Comparison of ENCODE assay signal across 21 cellular contexts in the genomic region with DNA sequence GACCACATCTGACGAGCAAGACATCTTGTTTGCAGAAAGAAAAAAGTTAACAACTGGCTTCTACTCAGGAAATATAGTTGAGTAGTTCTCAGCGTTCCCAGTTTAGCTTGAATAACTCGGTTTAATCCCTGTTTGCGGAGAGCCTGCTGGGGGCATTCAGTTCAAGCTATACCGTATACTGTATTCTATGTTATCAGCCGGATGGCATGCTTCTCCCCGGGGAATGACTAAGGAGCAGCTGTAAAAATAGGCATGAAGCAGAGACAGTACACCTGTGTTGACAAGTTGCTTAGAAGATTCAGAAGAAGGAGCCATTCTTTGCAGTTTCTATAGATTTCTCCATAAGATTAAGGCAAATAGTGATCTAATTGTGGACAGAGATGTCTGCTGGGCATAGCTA.
A peak's percentile ranks its signal among the peaks of the same experiment; 100 is the strongest.
DNase-seq lines count a peak whose midpoint lies in the region; ATAC-seq, FAIRE-seq and TF ChIP-seq lines count a peak whose summit lies in the region.
"Had no signal": no experiment of that assay in that cellular context is flagged by ENCODE, and none has a peak within 500 bp of the region (broad histone marks: within the 10 kb centered on the region; RNA-seq: fewer than 3 reads in every experiment).

No MANE protein-coding gene starts in this region.

- H3K9me3 ChIP-seq in BLaER1 (no peaks in the 10 kb centered on the region), lower lobe of right lung (no peaks in the 10 kb centered on the region)
- H3K9me3 ChIP-seq: BLaER1 treated with 17β-estradiol and CSF1 and Interleukin-3, amounts not matched to agents 10 nM and 100 nM had no signal

- no peak overlapping the region for H3K9ac ChIP-seq in BLaER1
- H3K9ac ChIP-seq: BLaER1 treated with 17β-estradiol and CSF1 and Interleukin-3, amounts not matched to agents 10 nM and 100 nM; GM23248 had no signal

- TF ChIP-seq CTCF in lower lobe of right lung (IDR thresholded peaks at IDR 0.05) = no peak

- H3K4me1 ChIP-seq in BLaER1 (peaks cover 10% of the 10 kb centered on the region), lower lobe of right lung (no peaks in the 10 kb centered on the region)

- DNase-seq in NCI-H146 (lab: John Stamatoyannopoulos, UW) (peak; percentile 59), SK-N-DZ (ENCODE audit: low spot score) (peak; percentile 3), urothelium cell line (ENCODE audit: low spot score) (no peak), lower lobe of right lung (no peak)
- no peak for DNase-seq in activated T-cell treated with anti-CD3 and anti-CD28 coated beads, Interleukin-2, amount 50 U/mL, for 48 hours
- DNase-seq: CD4-positive, alpha-beta T cell; CD8-positive, alpha-beta memory T cell; DMS 273 treated with DMSO at 0.1 percent for 48 hours; DMS79; EL; GDM1; GM23248; H7; HCEC 1CT had no signal

- no peak overlapping the region for H3K27ac ChIP-seq in BLaER1
- H3K27ac ChIP-seq in lower lobe of right lung = no peak overlapping the region
- H3K27ac ChIP-seq: BLaER1 treated with 17β-estradiol and CSF1 and Interleukin-3, amounts not matched to agents 10 nM and 100 nM; GM23248 had no signal

- H3K36me3 ChIP-seq in BLaER1 (no peaks in the 10 kb centered on the region), lower lobe of right lung (no peaks in the 10 kb centered on the region)
- H3K36me3 ChIP-seq: BLaER1 treated with 17β-estradiol and CSF1 and Interleukin-3, amounts not matched to agents 10 nM and 100 nM had no signal

- FAIRE-seq in urothelium cell line (lab: Jason Lieb, UNC) = no peak
- FAIRE-seq: A204.1, D721Med, GM12878, GM19239, H1 had no signal

- H3K4me2 ChIP-seq in BLaER1 = peak overlapping the region; percentile 2

- H3K4me3 ChIP-seq in BLaER1 = no peak overlapping the region
- H3K4me3 ChIP-seq in lower lobe of right lung = no peak overlapping the region
- H3K4me3 ChIP-seq: BLaER1 treated with 17β-estradiol and CSF1 and Interleukin-3, amounts not matched to agents 10 nM and 100 nM; GM12878; GM23248 had no signal

- intact Hi-C loops in lower lobe of right lung (cut with DNase I) = no loop called here

- ATAC-seq in lower lobe of right lung = no peak
- ATAC-seq: GM12878 had no signal

- H3K27me3 ChIP-seq in BLaER1 (no peaks in the 10 kb centered on the region), lower lobe of right lung (ENCODE audit: low read depth) (no peaks in the 10 kb centered on the region)
- H3K27me3 ChIP-seq: BLaER1 treated with 17β-estradiol and CSF1 and Interleukin-3, amounts not matched to agents 10 nM and 100 nM had no signal

- no peaks in the 10 kb centered on the region for H4K20me1 ChIP-seq in BLaER1
- H4K20me1 ChIP-seq: BLaER1 treated with 17β-estradiol and CSF1 and Interleukin-3, amounts not matched to agents 10 nM and 100 nM had no signal

Comparison
In these comparisons a context has a peak if more than half of its experiments do, and no peak if none do; other contexts are left out.
1. DNase-seq: peak in NCI-H146 (single experiment) and SK-N-DZ (single experiment); none in activated T-cell treated with anti-CD3 and anti-CD28 coated beads, Interleukin-2, amount 50 U/mL, for 48 hours (0 of 2), urothelium cell line (single experiment) and lower lobe of right lung (single experiment).